Comparison of ENCODE assay signal across 1 cellular context in genomic region chr2:86697539-86697938, GRCh38.
TF ChIP-seq lines count a peak whose summit lies in the region.

No MANE protein-coding gene starts in this region.

TF ChIP-seq in GM12878, 131 proteins besides CTCF, POLR2A, EP300 and RAD21:
- no peak for TF ChIP-seq ZNF592 (IDR thresholded peaks at IDR 0.05)
- TF ChIP-seq STAT3 (IDR thresholded peaks at IDR 0.05; ENCODE audit: low read depth, low read length) = no peak
- no peak for TF ChIP-seq POLR2AphosphoS2 (IDR thresholded peaks at IDR 0.05; ENCODE audit: low read depth, low read length)
- TF ChIP-seq MYC (IDR thresholded peaks at IDR 0.05; ENCODE audit: insufficient read depth, insufficient read length, insufficient replicate concordance, low read length, severe bottlenecking) = no peak
- TF ChIP-seq WRNIP1 (IDR thresholded peaks at IDR 0.05; ENCODE audit: borderline replicate concordance, low read depth, low read length) = no peak
- TF ChIP-seq HDAC2 (IDR thresholded peaks at IDR 0.05) = no peak
- TF ChIP-seq ATF2 (IDR thresholded peaks at IDR 0.05; ENCODE audit: low read length) = no peak
- no peak for TF ChIP-seq JUND (IDR thresholded peaks at IDR 0.05; ENCODE audit: low read depth, low read length)
- TF ChIP-seq SMARCA5 (IDR thresholded peaks at IDR 0.05) = no peak
- TF ChIP-seq BCLAF1 (IDR thresholded peaks at IDR 0.05) = no peak
- TF ChIP-seq CUX1 (IDR thresholded peaks at IDR 0.05; ENCODE audit: insufficient replicate concordance, low read depth, low read length) = no peak
- TF ChIP-seq ZBTB4 (CRISPR knock-in tag; IDR thresholded peaks at IDR 0.05) = no peak
- no peak for TF ChIP-seq MAX (IDR thresholded peaks at IDR 0.05; ENCODE audit: low read depth, low read length)
- TF ChIP-seq SIX5 (IDR thresholded peaks at IDR 0.05; ENCODE audit: low read depth, low read length, severe bottlenecking) = no peak
- no peak for TF ChIP-seq TAF1 (IDR thresholded peaks at IDR 0.05; ENCODE audit: borderline replicate concordance, low read depth, low read length)
